ENCODE assay signal across 1 cellular context in genomic region chrX:103628386-103629290, GRCh38.
TF ChIP-seq lines count a peak whose summit lies in the region.

TSS of gene TCEAL1 (plus strand) at chrX:103628975. CDS start at chrX:103629917, 942 bp downstream.

TF ChIP-seq in endothelial cell of umbilical vein, 7 proteins besides CTCF, POLR2A, EP300 and RAD21 (continued from another document):
- peak; percentile 80 for TF ChIP-seq MAX (IDR thresholded peaks at IDR 0.05; ENCODE audit: insufficient read depth, insufficient read length)
- no peak for TF ChIP-seq GATA2 (IDR thresholded peaks at IDR 0.05; ENCODE audit: insufficient read depth, insufficient read length, low read depth, low read length)
TF ChIP-seq in endothelial cell of umbilical vein: peak in this region for 1.
